In genomic region chr12:78004451-78005093, GRCh38 we compare ENCODE assay signal across 27 cellular contexts.
DNase-seq lines count a peak whose midpoint lies in the region; ATAC-seq and TF ChIP-seq lines count a peak whose summit lies in the region.
"Had no signal": no experiment of that assay in that cellular context is flagged by ENCODE, and none has a peak within 500 bp of the region (broad histone marks: within the 10 kb centered on the region; RNA-seq: fewer than 3 reads in every experiment).

No MANE protein-coding gene starts in this region.

- H3K36me3 ChIP-seq in breast epithelium: no peaks in the 10 kb centered on the region
- H3K36me3 ChIP-seq: BLaER1, lower lobe of right lung had no signal

- H3K36me3 Mint-ChIP-seq in naive thymus-derived CD8-positive, alpha-beta T cell: no peaks in the 10 kb centered on the region
- H3K36me3 Mint-ChIP-seq: activated naive CD8-positive, alpha-beta T cell treated with anti-CD3 and anti-CD28 coated beads for 36 hours; type B pancreatic cell had no signal

- no peaks in the 10 kb centered on the region for H3K4me1 Mint-ChIP-seq in naive thymus-derived CD8-positive, alpha-beta T cell
- H3K4me1 Mint-ChIP-seq: activated CD4-positive, alpha-beta T cell treated with anti-CD3 and anti-CD28 coated beads for 36 hours; activated naive CD8-positive, alpha-beta T cell treated with anti-CD3 and anti-CD28 coated beads for 36 hours had no signal

- POLR2A ChIA-PET in naive thymus-derived CD8-positive, alpha-beta T cell (lab: Charles Lee): no interaction called here

- H3K4me3 ChIP-seq in HL-60 (replicated peaks; ENCODE audit: insufficient read depth, low read length) (no peak overlapping the region), breast epithelium (no peak overlapping the region)
- H3K4me3 ChIP-seq: BLaER1, lower lobe of right lung had no signal

- no peak for TF ChIP-seq POLR2A in breast epithelium (IDR thresholded peaks at IDR 0.05)

- H3K27me3 ChIP-seq in HL-60 (ENCODE audit: insufficient read depth, poor library complexity, severe bottlenecking): no peaks in the 10 kb centered on the region
- no peaks in the 10 kb centered on the region for H3K27me3 ChIP-seq in breast epithelium
- H3K27me3 ChIP-seq: BLaER1 had no signal

- no peak overlapping the region for H3K27ac Mint-ChIP-seq in naive thymus-derived CD8-positive, alpha-beta T cell
- H3K27ac Mint-ChIP-seq: activated CD4-positive, alpha-beta T cell treated with anti-CD3 and anti-CD28 coated beads for 36 hours; activated naive CD8-positive, alpha-beta T cell treated with anti-CD3 and anti-CD28 coated beads for 36 hours; type B pancreatic cell had no signal

- H3K27ac ChIP-seq in HL-60 (replicated peaks) (peak overlapping the region; percentile 68), breast epithelium (no peak overlapping the region)
- H3K27ac ChIP-seq: BLaER1, lower lobe of right lung had no signal

- peaks cover 0 to 12% (median 0%) of the 10 kb centered on the region in 9 donors for H3K9me3 Mint-ChIP-seq in naive thymus-derived CD8-positive, alpha-beta T cell
- H3K9me3 Mint-ChIP-seq: type B pancreatic cell had no signal

- no peak for ATAC-seq in HG02610 (IDR thresholded peaks at IDR 0.05; ENCODE audit: unreplicated experiment)
- ATAC-seq in naive thymus-derived CD8-positive, alpha-beta T cell: no peak
- ATAC-seq in activated CD4-positive, CD25-positive, alpha-beta regulatory T cell treated with anti-CD3 and anti-CD28 coated beads, Interleukin-2, amount 50 U/mL, for 24 hours: no peak
- ATAC-seq: activated CD4-positive, alpha-beta T cell treated with anti-CD3 and anti-CD28 coated beads for 36 hours; right cardiac atrium; SK-N-SH treated with all-trans-retinoic acid at 6 μM for 48 hours had no signal

- no peaks in the 10 kb centered on the region for H3K9me3 ChIP-seq in breast epithelium
- H3K9me3 ChIP-seq: BLaER1, lower lobe of right lung had no signal

- intact Hi-C loops in breast epithelium (cut with DNase I; ENCODE audit: low total_unique reads): no loop called here

- no peak for TF ChIP-seq CTCF in HL-60 (IDR thresholded peaks at IDR 0.05; ENCODE audit: insufficient read depth, low read length)
- TF ChIP-seq CTCF in breast epithelium (IDR thresholded peaks at IDR 0.05): no peak

- peak; percentile 83 to 90 for DNase-seq in AML-193 (lab: John Stamatoyannopoulos, UW)
- DNase-seq in HL-60 (ENCODE audit: low read depth in 1 of 2, low spot score in 1 of 2): peak; percentile 73 to 81
- peak; percentile 46 for DNase-seq in NCI-H510A (lab: John Stamatoyannopoulos, UW)
- peak; percentile 43 for DNase-seq in SKM-1 treated with dmso at 0.1 percent for 144 hours (lab: John Stamatoyannopoulos, UW; ENCODE audit: unreplicated experiment)
- no peak for DNase-seq in naive thymus-derived CD8-positive, alpha-beta T cell
- no peak for DNase-seq in breast epithelium (ENCODE audit: low spot score in 2 of 2)
- DNase-seq: ACHN; activated CD4-positive, alpha-beta T cell treated with anti-CD3 and anti-CD28 coated beads for 36 hours; activated effector memory CD4-positive, alpha-beta T cell treated with Interleukin-2 at 50 U/mL for 16 hours; activated naive CD8-positive, alpha-beta T cell treated with anti-CD3 and anti-CD28 coated beads for 36 hours; activated T-cell treated with anti-CD3 and anti-CD28 coated beads for 4 hours; caudate nucleus; COR-L47; DMS79 treated with DMSO at 0.1 percent for 48 hours; foreskin melanocyte; kidney glomerular epithelial cell; lower lobe of right lung; NCI-H1417 treated with DMSO at 0.1 percent for 48 hours; NCI-H2171; NCI-H526; right cardiac atrium; stimulated activated CD4-positive, alpha-beta T cell treated with anti-CD3 and anti-CD28 coated beads, Interleukin-4, amount 100 ng/mL, for 1 hour had no signal

- no peaks in the 10 kb centered on the region for H3K27me3 Mint-ChIP-seq in naive thymus-derived CD8-positive, alpha-beta T cell
- H3K27me3 Mint-ChIP-seq: activated CD4-positive, alpha-beta T cell treated with anti-CD3 and anti-CD28 coated beads for 36 hours; activated naive CD8-positive, alpha-beta T cell treated with anti-CD3 and anti-CD28 coated beads for 36 hours; type B pancreatic cell had no signal

- no peak overlapping the region for H3K4me3 Mint-ChIP-seq in naive thymus-derived CD8-positive, alpha-beta T cell
- H3K4me3 Mint-ChIP-seq: activated CD4-positive, alpha-beta T cell treated with anti-CD3 and anti-CD28 coated beads for 36 hours; activated naive CD8-positive, alpha-beta T cell treated with anti-CD3 and anti-CD28 coated beads for 36 hours; type B pancreatic cell had no signal

- H3K4me1 ChIP-seq in breast epithelium: no peaks in the 10 kb centered on the region
- H3K4me1 ChIP-seq: lower lobe of right lung had no signal

Comparison
In these comparisons a context has a peak if more than half of its experiments do, and no peak if none do; other contexts are left out.
1. DNase-seq: peak in AML-193 (2 of 2), HL-60 (2 of 2), NCI-H510A (single experiment) and SKM-1 treated with dmso at 0.1 percent for 144 hours (single experiment); none in naive thymus-derived CD8-positive, alpha-beta T cell (0 of 10) and breast epithelium (0 of 2).